Comparison of ENCODE assay signal across 1 cellular context in the genomic region with DNA sequence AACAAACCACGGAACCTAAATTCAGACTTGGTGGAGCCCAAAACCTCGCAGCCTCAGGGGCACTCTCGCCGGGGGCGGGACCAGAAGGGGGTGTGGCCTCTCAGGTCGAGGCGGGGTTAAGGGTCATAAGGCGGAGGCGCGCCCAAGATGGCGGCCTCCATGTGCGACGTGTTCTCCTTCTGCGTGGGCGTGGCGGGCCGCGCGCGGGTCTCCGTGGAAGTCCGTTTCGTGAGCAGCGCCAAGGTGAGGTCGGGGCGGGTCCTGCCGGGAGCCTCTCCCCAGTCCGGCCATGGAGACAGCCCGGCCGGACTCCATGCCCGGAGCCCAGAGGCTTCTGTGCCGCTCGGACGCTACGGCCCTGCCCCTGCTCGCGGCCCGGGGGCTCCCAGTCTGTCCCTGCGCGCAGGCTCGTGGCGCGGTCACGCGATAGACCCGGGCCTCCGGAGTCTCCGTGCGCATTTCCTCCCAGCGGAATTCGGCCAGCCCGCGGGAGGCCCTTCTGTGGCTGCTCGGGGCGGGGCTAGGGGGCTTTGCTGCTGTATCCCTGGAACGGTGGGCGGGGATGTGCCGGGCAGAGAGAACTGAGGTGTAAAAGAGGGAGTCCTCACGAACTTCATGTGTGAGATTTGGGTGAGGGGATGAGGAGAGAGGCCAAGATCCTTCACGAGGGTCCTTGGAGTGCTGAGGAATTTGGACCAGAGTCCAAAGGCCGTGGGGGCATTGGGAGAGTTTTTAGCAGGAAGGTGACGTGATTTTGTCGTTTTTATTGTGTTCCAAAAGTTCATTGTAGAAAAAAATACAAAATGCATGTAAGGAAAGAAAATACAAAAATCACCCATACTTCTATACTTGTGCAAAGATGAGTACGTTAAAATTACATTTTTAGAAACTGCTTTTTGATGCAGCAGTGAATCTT.
A peak's percentile ranks its signal among the peaks of the same experiment; 100 is the strongest.
TF ChIP-seq lines count a peak whose summit lies in the region.

A gene (plus strand): TSS at position 126 of the 916 bp plus-strand sequence. CDS start 22 bp downstream, at position 148.

TF ChIP-seq in IMR-90, 13 proteins besides CTCF, POLR2A, EP300 and RAD21:
- 0 out of 2 replicates have a peak, but pooled peaks have one; percentile 34 for TF ChIP-seq CHD1 (IDR thresholded peaks at IDR 0.05; ENCODE audit: low read depth, low read length)
- no peak for TF ChIP-seq FOS (IDR thresholded peaks at IDR 0.05; ENCODE audit: low read depth, low read length)
- peak; percentile 76; the same call in 1 of the 2 replicates for TF ChIP-seq BHLHE40 (IDR thresholded peaks at IDR 0.05; ENCODE audit: low read depth, low read length)
- TF ChIP-seq, protein P1, sequence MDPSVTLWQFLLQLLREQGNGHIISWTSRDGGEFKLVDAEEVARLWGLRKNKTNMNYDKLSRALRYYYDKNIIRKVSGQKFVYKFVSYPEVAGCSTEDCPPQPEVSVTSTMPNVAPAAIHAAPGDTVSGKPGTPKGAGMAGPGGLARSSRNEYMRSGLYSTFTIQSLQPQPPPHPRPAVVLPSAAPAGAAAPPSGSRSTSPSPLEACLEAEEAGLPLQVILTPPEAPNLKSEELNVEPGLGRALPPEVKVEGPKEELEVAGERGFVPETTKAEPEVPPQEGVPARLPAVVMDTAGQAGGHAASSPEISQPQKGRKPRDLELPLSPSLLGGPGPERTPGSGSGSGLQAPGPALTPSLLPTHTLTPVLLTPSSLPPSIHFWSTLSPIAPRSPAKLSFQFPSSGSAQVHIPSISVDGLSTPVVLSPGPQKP (IDR thresholded peaks at IDR 0.05; ENCODE audit: borderline replicate concordance, low read depth, low read length) = no peak
- TF ChIP-seq RFX5 (IDR thresholded peaks at IDR 0.05; ENCODE audit: low read depth, low read length) = no peak
- no peak for TF ChIP-seq CEBPB (IDR thresholded peaks at IDR 0.05; ENCODE audit: low read depth, low read length)
- no peak for TF ChIP-seq NFE2L2 (IDR thresholded peaks at IDR 0.05; ENCODE audit: low read depth, low read length)
- no peak for TF ChIP-seq MAFK (IDR thresholded peaks at IDR 0.05; ENCODE audit: low read depth, low read length)
- TF ChIP-seq, protein P2, sequence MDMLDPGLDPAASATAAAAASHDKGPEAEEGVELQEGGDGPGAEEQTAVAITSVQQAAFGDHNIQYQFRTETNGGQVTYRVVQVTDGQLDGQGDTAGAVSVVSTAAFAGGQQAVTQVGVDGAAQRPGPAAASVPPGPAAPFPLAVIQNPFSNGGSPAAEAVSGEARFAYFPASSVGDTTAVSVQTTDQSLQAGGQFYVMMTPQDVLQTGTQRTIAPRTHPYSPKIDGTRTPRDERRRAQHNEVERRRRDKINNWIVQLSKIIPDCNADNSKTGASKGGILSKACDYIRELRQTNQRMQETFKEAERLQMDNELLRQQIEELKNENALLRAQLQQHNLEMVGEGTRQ (IDR thresholded peaks at IDR 0.05; ENCODE audit: low read depth, low read length) = no peak
- no peak for TF ChIP-seq SMC3 (IDR thresholded peaks at IDR 0.05; ENCODE audit: low read depth, low read length)
- TF ChIP-seq MXI1 (IDR thresholded peaks at IDR 0.05; ENCODE audit: borderline replicate concordance, low read depth, low read length) = peak; percentile 98
- no peak for TF ChIP-seq RCOR1 (IDR thresholded peaks at IDR 0.05; ENCODE audit: insufficient replicate concordance, low read length)
- TF ChIP-seq MAZ (IDR thresholded peaks at IDR 0.05; ENCODE audit: borderline replicate concordance, low read depth, low read length) = peak; percentile 72; the same call in 1 of the 2 replicates
